10 cellular contexts compared by ENCODE assay signal in genomic region chr19:48614436-48615144, GRCh38. TPM values are rescaled to one million over a fixed set of nuclear protein-coding genes. Genes with fewer than 3 reads are reported as not detected.
A peak's percentile ranks its signal among the peaks of the same experiment; 100 is the strongest.
DNase-seq lines count a peak whose midpoint lies in the region; ATAC-seq and TF ChIP-seq lines count a peak whose summit lies in the region.
"Had no signal": no experiment of that assay in that cellular context is flagged by ENCODE, and none has a peak within 500 bp of the region (broad histone marks: within the 10 kb centered on the region; RNA-seq: fewer than 3 reads in every experiment).

Gene FAM83E (minus strand): TSS chr19:48615076. CDS start chr19:48613372, 1,704 bp downstream.

- H3K4me3 Mint-ChIP-seq in glutamatergic neuron (ENCODE audit: unreplicated experiment): peak within 1 kb of the TSS; percentile 42

- no peak for ATAC-seq in Panc1
- no peak for ATAC-seq in HG03095 (IDR thresholded peaks at IDR 0.05; ENCODE audit: unreplicated experiment)
- no peak for ATAC-seq in GM18870 (IDR thresholded peaks at IDR 0.05; ENCODE audit: unreplicated experiment)
- ATAC-seq in GM19452 (IDR thresholded peaks at IDR 0.05; ENCODE audit: unreplicated experiment): no peak

- POLR2A ChIA-PET in Panc1 (lab: Charles Lee): no interaction called here

- no peak for TF ChIP-seq CTCF in Panc1 (IDR thresholded peaks at IDR 0.05)
- TF ChIP-seq CTCF in glutamatergic neuron (IDR thresholded peaks at IDR 0.05; ENCODE audit: partially characterized antibody, unreplicated experiment): no peak

- H3K9me3 Mint-ChIP-seq in glutamatergic neuron (ENCODE audit: unreplicated experiment): peaks cover 7% of the 10 kb centered on the region

- peaks cover 9% of the 10 kb centered on the region for H3K4me1 Mint-ChIP-seq in glutamatergic neuron (ENCODE audit: low read depth, unreplicated experiment)

- in situ Hi-C loops in Panc1 (cut with HindIII; ENCODE audit: low pct_unique_long_range_greater_than_20kb, low sequenced_read_pairs): no loop called here

- H3K36me3 ChIP-seq in Panc1 (ENCODE audit: control insufficient read depth, insufficient read depth, low read length) (peaks cover 11% of the 10 kb centered on the region), thymus (ENCODE audit: control insufficient read depth, insufficient read depth) (peaks cover 40% of the 10 kb centered on the region)

- WGBS in thymus: 90% methylated on average over 29 of the region's 29 CpGs

- peak; percentile 75 for DNase-seq in activated CD8-positive, alpha-beta memory T cell treated with anti-CD3 and anti-CD28 coated beads, Interleukin-2, amount 50 U/mL, for 48 hours
- DNase-seq in activated CD8-positive, alpha-beta memory T cell treated with anti-CD3 and anti-CD28 coated beads for 24 hours: no peak
- DNase-seq in Panc1 (ENCODE audit: low read depth, low spot score) (no peak), glutamatergic neuron (no peak)
- DNase-seq: DND-41 had no signal

- intact Hi-C loops in Panc1 (cut with micrococcal nuclease; ENCODE audit: unreplicated experiment): no loop called here

- H3K4me1 ChIP-seq in Panc1 (ENCODE audit: control insufficient read depth, insufficient read depth, low read length) (peaks cover 35% of the 10 kb centered on the region), thymus (ENCODE audit: control insufficient read depth, insufficient read depth, low read length) (peaks cover 11% of the 10 kb centered on the region)

- H3K27ac ChIP-seq in Panc1 (ENCODE audit: low read length) (peak within 1 kb of the TSS; percentile 23; the same call in 1 of the 2 replicates), thymus (ENCODE audit: low read depth) (peak within 1 kb of the TSS; percentile 31)
- H3K27ac ChIP-seq: KMS-11 had no signal

- no peaks in the 10 kb centered on the region for H3K9me3 ChIP-seq in Panc1 (ENCODE audit: control insufficient read depth, insufficient read depth, low read depth, low read length)
- no peaks in the 10 kb centered on the region for H3K9me3 ChIP-seq in thymus (ENCODE audit: control insufficient read depth)

- H3K27me3 Mint-ChIP-seq in glutamatergic neuron (ENCODE audit: unreplicated experiment): peaks cover 9% of the 10 kb centered on the region

- H3K4me3 ChIP-seq in Panc1 (ENCODE audit: low read depth in 2 of 2, low read length in 2 of 2) (no peak within 1 kb of the TSS), thymus (ENCODE audit: low read length) (no peak within 1 kb of the TSS)

- CTCF ChIA-PET in Panc1 (lab: Charles Lee): no interaction called here

- no peaks in the 10 kb centered on the region for H3K36me3 Mint-ChIP-seq in glutamatergic neuron (ENCODE audit: unreplicated experiment)

- no TSS peak for BruUV-seq in Panc1 (replicated peaks; lab: Mats Ljungman, UMichigan)

- H3K27ac Mint-ChIP-seq in glutamatergic neuron (ENCODE audit: unreplicated experiment): peak within 1 kb of the TSS; percentile 77

- H3K27me3 ChIP-seq in Panc1 (ENCODE audit: control insufficient read depth, insufficient read depth, low read length) (no peaks in the 10 kb centered on the region), thymus (ENCODE audit: control insufficient read depth, insufficient read depth) (no peaks in the 10 kb centered on the region)

RNA-seq across cellular contexts. Expression of gene FAM83E, which starts in this region (rescaled TPM):
- total RNA-seq in Panc1 (2021; ENCODE audit: unreplicated experiment) (1.0 TPM), glutamatergic neuron (ENCODE audit: unreplicated experiment) (1.5 TPM)
- not detected for polyA plus RNA-seq in Panc1 (2012; ENCODE audit: insufficient read length)
- polyA plus RNA-seq in thymus: 2.2 TPM
